18 cellular contexts compared by ENCODE assay signal in the genomic region with DNA sequence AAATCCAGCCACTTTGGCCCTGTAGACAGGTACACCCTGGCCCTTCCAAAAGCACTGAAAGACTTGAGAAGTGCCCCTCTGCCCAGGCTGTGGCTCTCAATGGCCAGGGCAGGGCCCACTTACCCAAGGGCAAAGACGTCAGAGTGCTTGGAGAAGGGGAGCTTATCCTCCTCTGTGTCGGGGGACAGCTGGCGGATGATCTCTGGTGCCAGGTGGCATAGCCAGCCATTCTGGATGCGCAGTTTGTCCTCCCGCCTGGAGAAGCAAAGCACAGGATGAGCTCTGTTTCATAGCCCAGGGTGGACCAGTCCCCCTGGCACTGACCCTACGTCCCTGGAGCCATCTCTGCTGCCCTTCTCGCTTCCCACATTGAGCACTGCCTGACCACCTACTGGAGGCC.
A peak's percentile ranks its signal among the peaks of the same experiment; 100 is the strongest.
DNase-seq lines count a peak whose midpoint lies in the region; ATAC-seq and TF ChIP-seq lines count a peak whose summit lies in the region.
"Had no signal": no experiment of that assay in that cellular context is flagged by ENCODE, and none has a peak within 500 bp of the region (broad histone marks: within the 10 kb centered on the region; RNA-seq: fewer than 3 reads in every experiment).

No MANE protein-coding gene starts in this region.

- H3K79me2 ChIP-seq in osteoblast (ENCODE audit: insufficient read depth, low read length) = no peaks in the 10 kb centered on the region

- DNase-seq in NCI-H82 (lab: John Stamatoyannopoulos, UW) (peak; percentile 13), NCI-H82 treated with DMSO at 0.1 percent for 48 hours (lab: John Stamatoyannopoulos, UW; ENCODE audit: unreplicated experiment) (no peak), SJCRH30 (peak; percentile 28 to 58), osteoblast (ENCODE audit: insufficient read length, low spot score, missing footprints) (peak; percentile 62), medulla oblongata (ENCODE audit: extremely low spot score) (no peak)
- DNase-seq in activated T-cell treated with anti-CD3 and anti-CD28 coated beads, Interleukin-2, amount 50 U/mL, for 1 hour = no peak
- DNase-seq: AML-193; Caco-2; Calu3; CD4-positive, alpha-beta T cell; CD8-positive, alpha-beta T cell; DMS79 treated with DMSO at 0.1 percent for 48 hours; GF-D8 had no signal

- H2AFZ ChIP-seq in osteoblast (ENCODE audit: low read length) = no peak overlapping the region

- H3K4me3 ChIP-seq in SJCRH30 (no peak overlapping the region), osteoblast (ENCODE audit: insufficient read depth, low read length) (no peak overlapping the region)
- H3K4me3 ChIP-seq: A549; BLaER1 treated with 17β-estradiol and CSF1 and Interleukin-3, amounts not matched to agents 10 nM and 100 nM had no signal

- H3K4me1 ChIP-seq in SJCRH30 = 0 out of 2 replicates have a peak, but pooled peaks cover 4% of the 10 kb centered on the region
- no peaks in the 10 kb centered on the region for H3K4me1 ChIP-seq in osteoblast (ENCODE audit: insufficient read depth, low read length)
- H3K4me1 ChIP-seq: BLaER1 treated with 17β-estradiol and CSF1 and Interleukin-3, amounts not matched to agents 10 nM and 100 nM; Caco-2 had no signal

- ATAC-seq in GM19397 (IDR thresholded peaks at IDR 0.05; ENCODE audit: unreplicated experiment) = no peak
- ATAC-seq: A549; CD8-positive, alpha-beta T cell had no signal

- H3K36me3 ChIP-seq in SJCRH30 = no peaks in the 10 kb centered on the region
- no peaks in the 10 kb centered on the region for H3K36me3 ChIP-seq in osteoblast (ENCODE audit: insufficient read depth, low read length)
- H3K36me3 ChIP-seq: BLaER1 treated with 17β-estradiol and CSF1 and Interleukin-3, amounts not matched to agents 10 nM and 100 nM had no signal

- no peak overlapping the region for H3K4me2 ChIP-seq in osteoblast (ENCODE audit: insufficient read depth, low read length)
- H3K4me2 ChIP-seq: A549; BLaER1 treated with 17β-estradiol and CSF1 and Interleukin-3, amounts not matched to agents 10 nM and 100 nM had no signal

- H3K27ac ChIP-seq in SJCRH30 (no peak overlapping the region), osteoblast (ENCODE audit: low read depth, low read length) (no peak overlapping the region)
- H3K27ac ChIP-seq: 22Rv1; A549; BLaER1 treated with 17β-estradiol and CSF1 and Interleukin-3, amounts not matched to agents 10 nM and 100 nM; C4-2B had no signal

- no peaks in the 10 kb centered on the region for H3K9me3 ChIP-seq in SJCRH30 (replicated peaks)
- no peaks in the 10 kb centered on the region for H3K9me3 ChIP-seq in osteoblast (ENCODE audit: low read depth, low read length)
- H3K9me3 ChIP-seq: A549, Caco-2 had no signal

- H4K20me1 ChIP-seq in osteoblast (ENCODE audit: insufficient read depth, low read length) = no peaks in the 10 kb centered on the region
- H4K20me1 ChIP-seq: BLaER1 treated with 17β-estradiol and CSF1 and Interleukin-3, amounts not matched to agents 10 nM and 100 nM had no signal

- H3K27me3 ChIP-seq in SJCRH30 (no peaks in the 10 kb centered on the region), osteoblast (ENCODE audit: insufficient read depth, low read length) (no peaks in the 10 kb centered on the region)
- H3K27me3 ChIP-seq: BLaER1 treated with 17β-estradiol and CSF1 and Interleukin-3, amounts not matched to agents 10 nM and 100 nM had no signal

- no peak for TF ChIP-seq CTCF in osteoblast (IDR thresholded peaks at IDR 0.05; ENCODE audit: extremely low read depth, low read depth, low read length)

Comparison
In these comparisons a context has a peak if more than half of its experiments do, and no peak if none do; other contexts are left out.
1. DNase-seq: peak in NCI-H82 (single experiment), SJCRH30 (2 of 2) and osteoblast (single experiment); none in NCI-H82 treated with DMSO at 0.1 percent for 48 hours (single experiment), medulla oblongata (single experiment) and activated T-cell treated with anti-CD3 and anti-CD28 coated beads, Interleukin-2, amount 50 U/mL, for 1 hour (single experiment).